1 cellular context compared by ENCODE assay signal in the genomic region with DNA sequence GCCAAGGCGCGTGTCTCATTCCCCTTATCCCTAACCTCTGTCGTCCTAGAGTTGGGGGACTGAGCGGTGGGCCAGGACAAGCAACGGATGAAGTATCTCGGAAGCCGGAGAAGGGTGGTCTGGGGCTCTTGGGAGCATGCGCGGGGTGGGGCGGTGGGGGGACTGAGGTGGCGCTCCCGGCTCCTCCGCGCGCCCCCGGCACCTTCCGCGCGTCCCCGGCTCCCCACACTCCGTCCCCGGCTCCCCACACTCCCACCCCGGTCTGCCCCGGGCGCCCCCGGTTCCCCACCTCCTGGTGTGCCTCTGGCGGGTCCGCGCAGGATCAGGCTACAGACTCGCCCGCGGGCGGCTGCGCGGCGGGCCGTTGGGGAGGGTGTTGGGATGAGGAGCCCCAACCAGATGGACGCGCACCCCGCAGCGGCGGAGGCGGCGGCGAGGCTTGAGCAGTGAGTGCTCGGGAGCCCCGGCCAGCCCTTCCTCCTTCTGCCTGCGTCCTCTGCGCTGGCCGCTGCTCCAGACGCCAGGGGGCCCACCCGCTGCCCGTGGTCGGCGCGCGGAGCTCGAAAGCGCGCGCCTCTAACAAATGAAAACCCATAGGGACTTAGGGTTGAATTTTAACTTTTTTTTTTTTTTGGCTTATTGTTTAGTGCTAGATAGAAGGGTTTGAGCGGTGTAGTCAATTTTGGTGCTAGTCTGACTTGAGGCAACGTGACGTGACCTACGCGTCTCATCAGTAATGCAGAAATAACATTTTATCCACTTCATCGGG.
A peak's percentile ranks its signal among the peaks of the same experiment; 100 is the strongest.
TF ChIP-seq lines count a peak whose summit lies in the region.

No MANE protein-coding gene starts in this region.

TF ChIP-seq in HepG2, 621 proteins besides CTCF, POLR2A, EP300 and RAD21 (continued from another document and continues in another):
- no peak for TF ChIP-seq NFE2L2 (IDR thresholded peaks at IDR 0.05; ENCODE audit: low read length)
- no peak for TF ChIP-seq TBL1XR1 (IDR thresholded peaks at IDR 0.05; ENCODE audit: borderline replicate concordance, low read length, partially characterized antibody)
- TF ChIP-seq, protein P1, sequence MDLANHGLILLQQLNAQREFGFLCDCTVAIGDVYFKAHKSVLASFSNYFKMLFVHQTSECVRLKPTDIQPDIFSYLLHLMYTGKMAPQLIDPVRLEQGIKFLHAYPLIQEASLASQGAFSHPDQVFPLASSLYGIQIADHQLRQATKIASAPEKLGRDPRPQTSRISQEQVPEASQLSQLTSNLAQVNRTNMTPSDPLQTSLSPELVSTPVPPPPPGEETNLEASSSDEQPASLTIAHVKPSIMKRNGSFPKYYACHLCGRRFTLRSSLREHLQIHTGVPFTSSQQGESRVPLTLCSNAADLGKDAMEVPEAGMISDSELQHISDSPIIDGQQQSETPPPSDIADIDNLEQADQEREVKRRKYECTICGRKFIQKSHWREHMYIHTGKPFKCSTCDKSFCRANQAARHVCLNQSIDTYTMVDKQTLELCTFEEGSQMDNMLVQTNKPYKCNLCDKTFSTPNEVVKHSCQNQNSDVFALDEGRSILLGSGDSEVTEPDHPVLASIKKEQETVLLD (CRISPR knock-in tag; IDR thresholded peaks at IDR 0.05; ENCODE audit: low read depth) = no peak
- TF ChIP-seq ZNF460 (CRISPR knock-in tag; IDR thresholded peaks at IDR 0.05; ENCODE audit: borderline replicate concordance) = no peak
- no peak for TF ChIP-seq ZNF563 (CRISPR knock-in tag; IDR thresholded peaks at IDR 0.05)
- no peak for TF ChIP-seq ZNF337 (CRISPR knock-in tag; IDR thresholded peaks at IDR 0.05; ENCODE audit: borderline replicate concordance, low read depth)
- no peak for TF ChIP-seq MEIS1 (CRISPR knock-in tag; IDR thresholded peaks at IDR 0.05; ENCODE audit: borderline replicate concordance)
- TF ChIP-seq NFE2 (CRISPR knock-in tag; IDR thresholded peaks at IDR 0.05) = no peak
- TF ChIP-seq KLF12 (CRISPR knock-in tag; IDR thresholded peaks at IDR 0.05; ENCODE audit: borderline replicate concordance) = no peak
- TF ChIP-seq, protein P2, sequence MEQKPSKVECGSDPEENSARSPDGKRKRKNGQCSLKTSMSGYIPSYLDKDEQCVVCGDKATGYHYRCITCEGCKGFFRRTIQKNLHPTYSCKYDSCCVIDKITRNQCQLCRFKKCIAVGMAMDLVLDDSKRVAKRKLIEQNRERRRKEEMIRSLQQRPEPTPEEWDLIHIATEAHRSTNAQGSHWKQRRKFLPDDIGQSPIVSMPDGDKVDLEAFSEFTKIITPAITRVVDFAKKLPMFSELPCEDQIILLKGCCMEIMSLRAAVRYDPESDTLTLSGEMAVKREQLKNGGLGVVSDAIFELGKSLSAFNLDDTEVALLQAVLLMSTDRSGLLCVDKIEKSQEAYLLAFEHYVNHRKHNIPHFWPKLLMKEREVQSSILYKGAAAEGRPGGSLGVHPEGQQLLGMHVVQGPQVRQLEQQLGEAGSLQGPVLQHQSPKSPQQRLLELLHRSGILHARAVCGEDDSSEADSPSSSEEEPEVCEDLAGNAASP (CRISPR knock-in tag; IDR thresholded peaks at IDR 0.05; ENCODE audit: borderline replicate concordance) = peak; percentile 59; the same call in 1 of the 2 replicates
- TF ChIP-seq, protein P3, sequence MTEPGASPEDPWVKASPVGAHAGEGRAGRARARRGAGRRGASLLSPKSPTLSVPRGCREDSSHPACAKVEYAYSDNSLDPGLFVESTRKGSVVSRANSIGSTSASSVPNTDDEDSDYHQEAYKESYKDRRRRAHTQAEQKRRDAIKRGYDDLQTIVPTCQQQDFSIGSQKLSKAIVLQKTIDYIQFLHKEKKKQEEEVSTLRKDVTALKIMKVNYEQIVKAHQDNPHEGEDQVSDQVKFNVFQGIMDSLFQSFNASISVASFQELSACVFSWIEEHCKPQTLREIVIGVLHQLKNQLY (CRISPR knock-in tag; IDR thresholded peaks at IDR 0.05) = no peak
- no peak for TF ChIP-seq ZBTB20 (CRISPR knock-in tag; IDR thresholded peaks at IDR 0.05; ENCODE audit: borderline replicate concordance, low read depth)
- no peak for TF ChIP-seq HOXA9 (CRISPR knock-in tag; IDR thresholded peaks at IDR 0.05; ENCODE audit: borderline replicate concordance)
- TF ChIP-seq, protein P4, sequence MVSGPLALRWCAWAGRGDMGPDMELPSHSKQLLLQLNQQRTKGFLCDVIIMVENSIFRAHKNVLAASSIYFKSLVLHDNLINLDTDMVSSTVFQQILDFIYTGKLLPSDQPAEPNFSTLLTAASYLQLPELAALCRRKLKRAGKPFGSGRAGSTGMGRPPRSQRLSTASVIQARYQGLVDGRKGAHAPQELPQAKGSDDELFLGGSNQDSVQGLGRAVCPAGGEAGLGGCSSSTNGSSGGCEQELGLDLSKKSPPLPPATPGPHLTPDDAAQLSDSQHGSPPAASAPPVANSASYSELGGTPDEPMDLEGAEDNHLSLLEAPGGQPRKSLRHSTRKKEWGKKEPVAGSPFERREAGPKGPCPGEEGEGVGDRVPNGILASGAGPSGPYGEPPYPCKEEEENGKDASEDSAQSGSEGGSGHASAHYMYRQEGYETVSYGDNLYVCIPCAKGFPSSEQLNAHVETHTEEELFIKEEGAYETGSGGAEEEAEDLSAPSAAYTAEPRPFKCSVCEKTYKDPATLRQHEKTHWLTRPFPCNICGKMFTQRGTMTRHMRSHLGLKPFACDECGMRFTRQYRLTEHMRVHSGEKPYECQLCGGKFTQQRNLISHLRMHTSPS (CRISPR knock-in tag; IDR thresholded peaks at IDR 0.05; ENCODE audit: low read depth) = no peak
- TF ChIP-seq LCORL (IDR thresholded peaks at IDR 0.05) = no peak
- 0 out of 2 replicates have a peak, but pooled peaks have one; percentile 33 for TF ChIP-seq LCORL (CRISPR knock-in tag; IDR thresholded peaks at IDR 0.05)
- no peak for TF ChIP-seq ZFP90 (CRISPR knock-in tag; IDR thresholded peaks at IDR 0.05; ENCODE audit: borderline replicate concordance)
- peak; percentile 81; the same call in 1 of the 2 replicates for TF ChIP-seq KDM4B (CRISPR knock-in tag; IDR thresholded peaks at IDR 0.05)
- TF ChIP-seq ZFX (CRISPR knock-in tag; IDR thresholded peaks at IDR 0.05; ENCODE audit: low read depth) = peak; percentile 29; the same call in 1 of the 2 replicates
- TF ChIP-seq, protein P5, sequence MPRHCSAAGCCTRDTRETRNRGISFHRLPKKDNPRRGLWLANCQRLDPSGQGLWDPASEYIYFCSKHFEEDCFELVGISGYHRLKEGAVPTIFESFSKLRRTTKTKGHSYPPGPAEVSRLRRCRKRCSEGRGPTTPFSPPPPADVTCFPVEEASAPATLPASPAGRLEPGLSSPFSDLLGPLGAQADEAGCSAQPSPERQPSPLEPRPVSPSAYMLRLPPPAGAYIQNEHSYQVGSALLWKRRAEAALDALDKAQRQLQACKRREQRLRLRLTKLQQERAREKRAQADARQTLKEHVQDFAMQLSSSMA (CRISPR knock-in tag; IDR thresholded peaks at IDR 0.05) = no peak
- TF ChIP-seq ZNF557 (CRISPR knock-in tag; IDR thresholded peaks at IDR 0.05) = peak; percentile 29; the same call in 1 of the 2 replicates
- peak; percentile 56; the same call in 1 of the 2 replicates for TF ChIP-seq BORCS8-MEF2B (CRISPR knock-in tag; IDR thresholded peaks at IDR 0.05)
- no peak for TF ChIP-seq ZNF552 (CRISPR knock-in tag; IDR thresholded peaks at IDR 0.05; ENCODE audit: borderline replicate concordance)
- no peak for TF ChIP-seq GFI1 (CRISPR knock-in tag; IDR thresholded peaks at IDR 0.05; ENCODE audit: borderline replicate concordance)
- TF ChIP-seq ZNF768 (CRISPR knock-in tag; IDR thresholded peaks at IDR 0.05) = peak; percentile 70; the same call in 1 of the 2 replicates
- TF ChIP-seq ZNF468 (CRISPR knock-in tag; IDR thresholded peaks at IDR 0.05) = no peak
- TF ChIP-seq NR1H2 (CRISPR knock-in tag; IDR thresholded peaks at IDR 0.05; ENCODE audit: borderline replicate concordance, low read depth) = no peak
- TF ChIP-seq SMAD3 (CRISPR knock-in tag; IDR thresholded peaks at IDR 0.05) = no peak
- peak; percentile 87 for TF ChIP-seq ZNF891 (CRISPR knock-in tag; IDR thresholded peaks at IDR 0.05)
- TF ChIP-seq, protein P6, sequence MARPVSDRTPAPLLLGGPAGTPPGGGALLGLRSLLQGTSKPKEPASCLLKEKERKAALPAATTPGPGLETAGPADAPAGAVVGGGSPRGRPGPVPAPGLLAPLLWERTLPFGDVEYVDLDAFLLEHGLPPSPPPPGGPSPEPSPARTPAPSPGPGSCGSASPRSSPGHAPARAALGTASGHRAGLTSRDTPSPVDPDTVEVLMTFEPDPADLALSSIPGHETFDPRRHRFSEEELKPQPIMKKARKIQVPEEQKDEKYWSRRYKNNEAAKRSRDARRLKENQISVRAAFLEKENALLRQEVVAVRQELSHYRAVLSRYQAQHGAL (CRISPR knock-in tag; IDR thresholded peaks at IDR 0.05; ENCODE audit: not compliant biosample characterization) = no peak
- TF ChIP-seq THYN1 (CRISPR knock-in tag; IDR thresholded peaks at IDR 0.05; ENCODE audit: borderline replicate concordance, low read depth) = no peak
- no peak for TF ChIP-seq ARNTL (CRISPR knock-in tag; IDR thresholded peaks at IDR 0.05)
- peak; percentile 39; the same call in 1 of the 2 replicates for TF ChIP-seq SMC3 (IDR thresholded peaks at IDR 0.05; ENCODE audit: low read length)
- TF ChIP-seq NR2C2 (CRISPR knock-in tag; IDR thresholded peaks at IDR 0.05; ENCODE audit: borderline replicate concordance) = no peak
- no peak for TF ChIP-seq GZF1 (CRISPR knock-in tag; IDR thresholded peaks at IDR 0.05)
- no peak for TF ChIP-seq ZNF24 (IDR thresholded peaks at IDR 0.05)
- TF ChIP-seq ZNF883 (CRISPR knock-in tag; IDR thresholded peaks at IDR 0.05; ENCODE audit: not compliant biosample characterization) = no peak
- TF ChIP-seq, protein P7, sequence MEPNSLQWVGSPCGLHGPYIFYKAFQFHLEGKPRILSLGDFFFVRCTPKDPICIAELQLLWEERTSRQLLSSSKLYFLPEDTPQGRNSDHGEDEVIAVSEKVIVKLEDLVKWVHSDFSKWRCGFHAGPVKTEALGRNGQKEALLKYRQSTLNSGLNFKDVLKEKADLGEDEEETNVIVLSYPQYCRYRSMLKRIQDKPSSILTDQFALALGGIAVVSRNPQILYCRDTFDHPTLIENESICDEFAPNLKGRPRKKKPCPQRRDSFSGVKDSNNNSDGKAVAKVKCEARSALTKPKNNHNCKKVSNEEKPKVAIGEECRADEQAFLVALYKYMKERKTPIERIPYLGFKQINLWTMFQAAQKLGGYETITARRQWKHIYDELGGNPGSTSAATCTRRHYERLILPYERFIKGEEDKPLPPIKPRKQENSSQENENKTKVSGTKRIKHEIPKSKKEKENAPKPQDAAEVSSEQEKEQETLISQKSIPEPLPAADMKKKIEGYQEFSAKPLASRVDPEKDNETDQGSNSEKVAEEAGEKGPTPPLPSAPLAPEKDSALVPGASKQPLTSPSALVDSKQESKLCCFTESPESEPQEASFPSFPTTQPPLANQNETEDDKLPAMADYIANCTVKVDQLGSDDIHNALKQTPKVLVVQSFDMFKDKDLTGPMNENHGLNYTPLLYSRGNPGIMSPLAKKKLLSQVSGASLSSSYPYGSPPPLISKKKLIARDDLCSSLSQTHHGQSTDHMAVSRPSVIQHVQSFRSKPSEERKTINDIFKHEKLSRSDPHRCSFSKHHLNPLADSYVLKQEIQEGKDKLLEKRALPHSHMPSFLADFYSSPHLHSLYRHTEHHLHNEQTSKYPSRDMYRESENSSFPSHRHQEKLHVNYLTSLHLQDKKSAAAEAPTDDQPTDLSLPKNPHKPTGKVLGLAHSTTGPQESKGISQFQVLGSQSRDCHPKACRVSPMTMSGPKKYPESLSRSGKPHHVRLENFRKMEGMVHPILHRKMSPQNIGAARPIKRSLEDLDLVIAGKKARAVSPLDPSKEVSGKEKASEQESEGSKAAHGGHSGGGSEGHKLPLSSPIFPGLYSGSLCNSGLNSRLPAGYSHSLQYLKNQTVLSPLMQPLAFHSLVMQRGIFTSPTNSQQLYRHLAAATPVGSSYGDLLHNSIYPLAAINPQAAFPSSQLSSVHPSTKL (CRISPR knock-in tag; IDR thresholded peaks at IDR 0.05) = peak; percentile 62; the same call in 1 of the 2 replicates
- no peak for TF ChIP-seq SRF (IDR thresholded peaks at IDR 0.05; ENCODE audit: low read depth, low read length)
- TF ChIP-seq ZNF644 (CRISPR knock-in tag; IDR thresholded peaks at IDR 0.05; ENCODE audit: low read depth) = no peak
- TF ChIP-seq, protein P8, sequence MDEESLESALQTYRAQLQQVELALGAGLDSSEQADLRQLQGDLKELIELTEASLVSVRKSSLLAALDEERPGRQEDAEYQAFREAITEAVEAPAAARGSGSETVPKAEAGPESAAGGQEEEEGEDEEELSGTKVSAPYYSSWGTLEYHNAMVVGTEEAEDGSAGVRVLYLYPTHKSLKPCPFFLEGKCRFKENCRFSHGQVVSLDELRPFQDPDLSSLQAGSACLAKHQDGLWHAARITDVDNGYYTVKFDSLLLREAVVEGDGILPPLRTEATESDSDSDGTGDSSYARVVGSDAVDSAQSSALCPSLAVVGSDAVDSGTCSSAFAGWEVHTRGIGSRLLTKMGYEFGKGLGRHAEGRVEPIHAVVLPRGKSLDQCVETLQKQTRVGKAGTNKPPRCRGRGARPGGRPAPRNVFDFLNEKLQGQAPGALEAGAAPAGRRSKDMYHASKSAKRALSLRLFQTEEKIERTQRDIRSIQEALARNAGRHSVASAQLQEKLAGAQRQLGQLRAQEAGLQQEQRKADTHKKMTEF (CRISPR knock-in tag; IDR thresholded peaks at IDR 0.05) = peak; percentile 71; the same call in 1 of the 2 replicates
- TF ChIP-seq BCL6 (CRISPR knock-in tag; IDR thresholded peaks at IDR 0.05) = peak; percentile 40; the same call in 1 of the 2 replicates
- peak; percentile 69; the same call in 1 of the 2 replicates for TF ChIP-seq CBFB (CRISPR knock-in tag; IDR thresholded peaks at IDR 0.05)
- TF ChIP-seq, protein P9, sequence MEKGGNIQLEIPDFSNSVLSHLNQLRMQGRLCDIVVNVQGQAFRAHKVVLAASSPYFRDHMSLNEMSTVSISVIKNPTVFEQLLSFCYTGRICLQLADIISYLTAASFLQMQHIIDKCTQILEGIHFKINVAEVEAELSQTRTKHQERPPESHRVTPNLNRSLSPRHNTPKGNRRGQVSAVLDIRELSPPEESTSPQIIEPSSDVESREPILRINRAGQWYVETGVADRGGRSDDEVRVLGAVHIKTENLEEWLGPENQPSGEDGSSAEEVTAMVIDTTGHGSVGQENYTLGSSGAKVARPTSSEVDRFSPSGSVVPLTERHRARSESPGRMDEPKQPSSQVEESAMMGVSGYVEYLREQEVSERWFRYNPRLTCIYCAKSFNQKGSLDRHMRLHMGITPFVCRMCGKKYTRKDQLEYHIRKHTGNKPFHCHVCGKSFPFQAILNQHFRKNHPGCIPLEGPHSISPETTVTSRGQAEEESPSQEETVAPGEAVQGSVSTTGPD (CRISPR knock-in tag; IDR thresholded peaks at IDR 0.05) = no peak
- TF ChIP-seq ZNF496 (CRISPR knock-in tag; IDR thresholded peaks at IDR 0.05; ENCODE audit: insufficient replicate concordance) = no peak
- no peak for TF ChIP-seq TP53 (CRISPR knock-in tag; conservative IDR thresholded peaks at IDR 0.05)
- TF ChIP-seq, protein P10, sequence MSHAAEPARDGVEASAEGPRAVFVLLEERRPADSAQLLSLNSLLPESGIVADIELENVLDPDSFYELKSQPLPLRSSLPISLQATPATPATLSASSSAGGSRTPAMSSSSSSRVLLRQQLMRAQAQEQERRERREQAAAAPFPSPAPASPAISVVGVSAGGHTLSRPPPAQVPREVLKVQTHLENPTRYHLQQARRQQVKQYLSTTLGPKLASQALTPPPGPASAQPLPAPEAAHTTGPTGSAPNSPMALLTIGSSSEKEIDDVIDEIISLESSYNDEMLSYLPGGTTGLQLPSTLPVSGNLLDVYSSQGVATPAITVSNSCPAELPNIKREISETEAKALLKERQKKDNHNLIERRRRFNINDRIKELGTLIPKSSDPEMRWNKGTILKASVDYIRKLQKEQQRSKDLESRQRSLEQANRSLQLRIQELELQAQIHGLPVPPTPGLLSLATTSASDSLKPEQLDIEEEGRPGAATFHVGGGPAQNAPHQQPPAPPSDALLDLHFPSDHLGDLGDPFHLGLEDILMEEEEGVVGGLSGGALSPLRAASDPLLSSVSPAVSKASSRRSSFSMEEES (CRISPR knock-in tag; IDR thresholded peaks at IDR 0.05) = 0 out of 2 replicates have a peak, but pooled peaks have one; percentile 33
